8 cellular contexts compared by ENCODE assay signal in genomic region chr1:212415107-212415841, GRCh38. TPM values are rescaled to one million over a fixed set of nuclear protein-coding genes. Genes with fewer than 3 reads are reported as not detected.
DNase-seq lines count a peak whose midpoint lies in the region; ATAC-seq, FAIRE-seq and TF ChIP-seq lines count a peak whose summit lies in the region.

No MANE protein-coding gene starts in this region.

- H3K9me3 Mint-ChIP-seq in activated CD8-positive, alpha-beta T cell treated with anti-CD3 and anti-CD28 coated beads, Interleukin-2, amount 10 ng/mL, durations not matched to agents 7 days and 5 days (ENCODE audit: insufficient read depth) = no peaks in the 10 kb centered on the region
- no peaks in the 10 kb centered on the region for H3K9me3 Mint-ChIP-seq in stimulated activated memory B cell treated with anti-CD40 and anti-IgM and Interleukin-4, amounts not matched to agents 10 μg/mL and 1 μg/mL and 100 μg/mL, for 72 hours

- peaks cover 24% of the 10 kb centered on the region for H3K36me3 Mint-ChIP-seq in activated CD8-positive, alpha-beta T cell treated with anti-CD3 and anti-CD28 coated beads, Interleukin-2, amount 10 ng/mL, durations not matched to agents 7 days and 5 days (ENCODE audit: low read depth)
- peaks cover 17% of the 10 kb centered on the region for H3K36me3 Mint-ChIP-seq in stimulated activated memory B cell treated with anti-CD40 and anti-IgM and Interleukin-4, amounts not matched to agents 10 μg/mL and 1 μg/mL and 100 μg/mL, for 72 hours

- FAIRE-seq in RCC 7860 (lab: Jason Lieb, UNC) = no peak

- H3K4me1 ChIP-seq in left ventricle myocardium inferior = peaks cover 19% of the 10 kb centered on the region
- peaks cover 8% of the 10 kb centered on the region for H3K4me1 ChIP-seq in iPS-15b (ENCODE audit: control insufficient read depth, insufficient read depth, low read length)

- no peak for TF ChIP-seq CTCF in left ventricle myocardium inferior (IDR thresholded peaks at IDR 0.05; ENCODE audit: borderline replicate concordance)

- H3K36me3 ChIP-seq in left ventricle myocardium inferior (peaks cover 14% of the 10 kb centered on the region), iPS-15b (ENCODE audit: control insufficient read depth, insufficient read depth, low read length) (peaks cover 10% of the 10 kb centered on the region)

- intact Hi-C loops in left ventricle myocardium inferior (cut with micrococcal nuclease) (no loop called here), cardiac septum (cut with DNase I) (loop anchor here (2.0 kb wide), 1 partner anchor 18 kb away; the partner anchor contains the start of gene NENF)

- CTCF ChIA-PET in activated CD8-positive, alpha-beta T cell treated with anti-CD3 and anti-CD28 coated beads, Interleukin-2, amount 10 ng/mL, durations not matched to agents 7 days and 5 days (lab: Charles Lee) = interaction anchor here (1.1 to 3.2 kb wide), 2 partner anchors 40 to 580 kb away, joined by 3 to 19 read pairs; no protein-coding TSS in a partner anchor

- peaks cover 36% of the 10 kb centered on the region for H3K4me1 Mint-ChIP-seq in activated CD8-positive, alpha-beta T cell treated with anti-CD3 and anti-CD28 coated beads, Interleukin-2, amount 10 ng/mL, durations not matched to agents 7 days and 5 days (ENCODE audit: low read depth)
- peaks cover 41% of the 10 kb centered on the region for H3K4me1 Mint-ChIP-seq in stimulated activated memory B cell treated with anti-CD40 and anti-IgM and Interleukin-4, amounts not matched to agents 10 μg/mL and 1 μg/mL and 100 μg/mL, for 72 hours

- H3K9ac ChIP-seq in iPS-15b (ENCODE audit: low read depth, low read length) = peak overlapping the region; percentile 38

- no peaks in the 10 kb centered on the region for H3K27me3 Mint-ChIP-seq in activated CD8-positive, alpha-beta T cell treated with anti-CD3 and anti-CD28 coated beads, Interleukin-2, amount 10 ng/mL, durations not matched to agents 7 days and 5 days (ENCODE audit: low read depth)
- no peaks in the 10 kb centered on the region for H3K27me3 Mint-ChIP-seq in stimulated activated memory B cell treated with anti-CD40 and anti-IgM and Interleukin-4, amounts not matched to agents 10 μg/mL and 1 μg/mL and 100 μg/mL, for 72 hours

- H3K27ac Mint-ChIP-seq in activated CD8-positive, alpha-beta T cell treated with anti-CD3 and anti-CD28 coated beads, Interleukin-2, amount 10 ng/mL, durations not matched to agents 7 days and 5 days = peak overlapping the region; percentile 94
- peak overlapping the region; percentile 86 for H3K27ac Mint-ChIP-seq in stimulated activated memory B cell treated with anti-CD40 and anti-IgM and Interleukin-4, amounts not matched to agents 10 μg/mL and 1 μg/mL and 100 μg/mL, for 72 hours

- H3K27ac ChIP-seq in left ventricle myocardium inferior (replicated peaks) = peak overlapping the region; percentile 54

- H3K27me3 ChIP-seq in left ventricle myocardium inferior (ENCODE audit: low read depth) (no peaks in the 10 kb centered on the region), iPS-15b (ENCODE audit: control insufficient read depth, insufficient read depth, low read length) (peaks cover 7% of the 10 kb centered on the region)

- ATAC-seq in activated CD8-positive, alpha-beta T cell treated with anti-CD3 and anti-CD28 coated beads, Interleukin-2, amount 10 ng/mL, durations not matched to agents 7 days and 5 days = no peak
- ATAC-seq in stimulated activated memory B cell treated with anti-CD40 and anti-IgM and Interleukin-4, amounts not matched to agents 10 μg/mL and 1 μg/mL and 100 μg/mL, for 72 hours = peak; percentile 2

- peak overlapping the region; percentile 95 for H3K4me3 ChIP-seq in left ventricle myocardium inferior
- H3K4me3 ChIP-seq in iPS-15b (ENCODE audit: low read depth, low read length) = no peak overlapping the region

- POLR2A ChIA-PET in activated CD8-positive, alpha-beta T cell treated with anti-CD3 and anti-CD28 coated beads, Interleukin-2, amount 10 ng/mL, durations not matched to agents 7 days and 5 days (lab: Charles Lee) = interaction anchor here (1.1 to 1.7 kb wide), 4 partner anchors 13 to 129 kb away, joined by 3 to 8 read pairs (median 4); partner anchors contain the start of genes NENF and PPP2R5A

- H3K4me3 Mint-ChIP-seq in activated CD8-positive, alpha-beta T cell treated with anti-CD3 and anti-CD28 coated beads, Interleukin-2, amount 10 ng/mL, durations not matched to agents 7 days and 5 days = peak overlapping the region; percentile 98
- H3K4me3 Mint-ChIP-seq in stimulated activated memory B cell treated with anti-CD40 and anti-IgM and Interleukin-4, amounts not matched to agents 10 μg/mL and 1 μg/mL and 100 μg/mL, for 72 hours = peak overlapping the region; percentile 99

- DNase-seq in left ventricle myocardium inferior (no peak), cardiac septum (ENCODE audit: low spot score) (no peak), RCC 7860 (ENCODE audit: low spot score) (no peak), HuH-7.5 (ENCODE audit: low spot score) (no peak), NCI-H2171 (lab: John Stamatoyannopoulos, UW) (no peak)
- peak; percentile 55 for DNase-seq in activated CD8-positive, alpha-beta T cell treated with anti-CD3 and anti-CD28 coated beads, Interleukin-2, amount 10 ng/mL, durations not matched to agents 7 days and 5 days

- H3K9me3 ChIP-seq in left ventricle myocardium inferior (replicated peaks) = no peaks in the 10 kb centered on the region
- H3K9me3 ChIP-seq in iPS-15b (ENCODE audit: control insufficient read depth, insufficient read depth, low read length) = no peaks in the 10 kb centered on the region

RNA-seq across cellular contexts. Expression of gene PACC1, which starts 0.6 kb away (rescaled TPM):
- 2.6 TPM for total RNA-seq in left ventricle myocardium inferior
- total RNA-seq in cardiac septum = 1.8 TPM
- 10 to 100 TPM in 1 of 2 experiments, 1 to 10 TPM in 1; 10.0 to 13.2 TPM for total RNA-seq in activated CD8-positive, alpha-beta T cell treated with anti-CD3 and anti-CD28 coated beads, Interleukin-2, amount 10 ng/mL, durations not matched to agents 7 days and 5 days

RNA-seq across cellular contexts. Expression of gene NENF, which starts 17.4 kb away (rescaled TPM):
- total RNA-seq in left ventricle myocardium inferior (108 TPM), cardiac septum (116 TPM)
- total RNA-seq in activated CD8-positive, alpha-beta T cell treated with anti-CD3 and anti-CD28 coated beads, Interleukin-2, amount 10 ng/mL, durations not matched to agents 7 days and 5 days = 10 to 100 TPM; 29.2 to 29.3 TPM
